Comparison of ENCODE assay signal across 1 cellular context in genomic region chr22:19984851-19985811, GRCh38.
TF ChIP-seq lines count a peak whose summit lies in the region.

No MANE protein-coding gene starts in this region.

TF ChIP-seq in K562, 482 proteins besides CTCF, POLR2A, EP300 and RAD21 (continued from another document):
- peak; percentile 29 for TF ChIP-seq PRDM10 (IDR thresholded peaks at IDR 0.05; ENCODE audit: partially characterized antibody)
- no peak for TF ChIP-seq THAP7 (CRISPR knock-in tag; IDR thresholded peaks at IDR 0.05)
- TF ChIP-seq ZNF121 (CRISPR knock-in tag; conservative IDR thresholded peaks at IDR 0.05) = no peak
- TF ChIP-seq KLF13 (tag; IDR thresholded peaks at IDR 0.05; ENCODE audit: borderline replicate concordance, low read depth) = no peak
- no peak for TF ChIP-seq CAMTA2 (CRISPR knock-in tag; conservative IDR thresholded peaks at IDR 0.05)
- no peak for TF ChIP-seq TGIF2 (CRISPR knock-in tag; IDR thresholded peaks at IDR 0.05)
- no peak for TF ChIP-seq IFI16 (CRISPR knock-in tag; IDR thresholded peaks at IDR 0.05)
- no peak for TF ChIP-seq NR3C1 (CRISPR knock-in tag; IDR thresholded peaks at IDR 0.05)
- peak; percentile 51; the same call in 1 of the 2 replicates for TF ChIP-seq POLR2G (IDR thresholded peaks at IDR 0.05; ENCODE audit: low read depth, low read length)
- TF ChIP-seq GTF2B (IDR thresholded peaks at IDR 0.05; ENCODE audit: extremely low read depth, insufficient read length) = no peak
- no peak for TF ChIP-seq HNRNPUL1 (IDR thresholded peaks at IDR 0.05; ENCODE audit: low read length)
- TF ChIP-seq ZNF507 (tag; conservative IDR thresholded peaks at IDR 0.05) = no peak
- TF ChIP-seq ZNF398 (CRISPR knock-in tag; IDR thresholded peaks at IDR 0.05) = no peak
- TF ChIP-seq TRIM24 (IDR thresholded peaks at IDR 0.05) = no peak
- no peak for TF ChIP-seq ZBTB34 (CRISPR knock-in tag; IDR thresholded peaks at IDR 0.05)
- no peak for TF ChIP-seq TCF3 (CRISPR knock-in tag; IDR thresholded peaks at IDR 0.05)
- TF ChIP-seq HMG20B (CRISPR knock-in tag; IDR thresholded peaks at IDR 0.05) = 0 out of 2 replicates have a peak, but pooled peaks have one; percentile 58
- TF ChIP-seq ID3 (CRISPR knock-in tag; IDR thresholded peaks at IDR 0.05) = no peak
- TF ChIP-seq ID3 (tag; IDR thresholded peaks at IDR 0.05) = 0 out of 2 replicates have a peak, but pooled peaks have one; percentile 18
- no peak; the same call in 1 of the 2 replicates for TF ChIP-seq RUNX1 (IDR thresholded peaks at IDR 0.05; ENCODE audit: low read depth)
- TF ChIP-seq IRF2 (CRISPR knock-in tag; IDR thresholded peaks at IDR 0.05) = no peak
- no peak for TF ChIP-seq MEIS2 (IDR thresholded peaks at IDR 0.05; ENCODE audit: partially characterized antibody)
- TF ChIP-seq TFAP4 (CRISPR knock-in tag; IDR thresholded peaks at IDR 0.05; ENCODE audit: borderline replicate concordance) = no peak
- no peak for TF ChIP-seq TCF7L2 (IDR thresholded peaks at IDR 0.05; ENCODE audit: low read depth, low read length)
- no peak for TF ChIP-seq ZNF695 (CRISPR knock-in tag; IDR thresholded peaks at IDR 0.05)
- no peak for TF ChIP-seq MYC (IDR thresholded peaks at IDR 0.05; ENCODE audit: low read depth, low read length)
- TF ChIP-seq MYC (CRISPR knock-in tag; IDR thresholded peaks at IDR 0.05; ENCODE audit: borderline replicate concordance, low read depth) = no peak
- no peak; the same call in 1 of the 2 replicates for TF ChIP-seq ZNF277 (CRISPR knock-in tag; IDR thresholded peaks at IDR 0.05; ENCODE audit: borderline replicate concordance)
- TF ChIP-seq ZNF512 (tag; IDR thresholded peaks at IDR 0.05) = no peak
- TF ChIP-seq DPF2 (IDR thresholded peaks at IDR 0.05) = no peak
- TF ChIP-seq ZNF644 (tag; IDR thresholded peaks at IDR 0.05; ENCODE audit: low read depth) = no peak
- peak; percentile 68 for TF ChIP-seq ZNF134 (CRISPR knock-in tag; conservative IDR thresholded peaks at IDR 0.05)
- TF ChIP-seq PHF21A (IDR thresholded peaks at IDR 0.05; ENCODE audit: borderline replicate concordance, low read depth) = no peak
- no peak for TF ChIP-seq MEF2D (tag; conservative IDR thresholded peaks at IDR 0.05; ENCODE audit: low read depth)
- no peak for TF ChIP-seq GTF2F1 (IDR thresholded peaks at IDR 0.05; ENCODE audit: low read depth, low read length)
- TF ChIP-seq RREB1 (CRISPR knock-in tag; IDR thresholded peaks at IDR 0.05) = 0 out of 2 replicates have a peak, but pooled peaks have one; percentile 47
- TF ChIP-seq NCOR1 (IDR thresholded peaks at IDR 0.05) = no peak
TF ChIP-seq in K562: peak in this region for 22.
